In genomic region chr1:28893403-28894102, GRCh38 we compare ENCODE assay signal across 8 cellular contexts. TPM values are rescaled to one million over a fixed set of nuclear protein-coding genes. Genes with fewer than 3 reads are reported as not detected.
DNase-seq lines count a peak whose midpoint lies in the region; ATAC-seq and TF ChIP-seq lines count a peak whose summit lies in the region.
"Had no signal": no experiment of that assay in that cellular context is flagged by ENCODE, and none has a peak within 500 bp of the region (broad histone marks: within the 10 kb centered on the region; RNA-seq: fewer than 3 reads in every experiment).

No MANE protein-coding gene starts in this region.

- in situ Hi-C loops in astrocyte of the spinal cord (cut with HindIII; ENCODE audit: low sequenced_read_pairs) = no loop called here

- no peaks in the 10 kb centered on the region for H3K9me3 Mint-ChIP-seq in neural progenitor cell

- TF ChIP-seq CTCF in MM.1S (IDR thresholded peaks at IDR 0.05; ENCODE audit: low read length) (peak; percentile 18), astrocyte of the spinal cord (IDR thresholded peaks at IDR 0.05; ENCODE audit: low read depth, low read length) (peak; percentile 46), neural progenitor cell (IDR thresholded peaks at IDR 0.05) (peak; percentile 55), prostate gland (IDR thresholded peaks at IDR 0.05) (no peak)

- intact Hi-C loops in prostate gland (cut with DNase I) = no loop called here

- H4K20me1 ChIP-seq in MM.1S (ENCODE audit: insufficient read depth, low read length) = no peaks in the 10 kb centered on the region
- H4K20me1 ChIP-seq in neural progenitor cell (ENCODE audit: low read depth) = no peaks in the 10 kb centered on the region

- WGBS in prostate gland = 73% methylated on average over 8 of the region's 8 CpGs

- H3K4me2 ChIP-seq in MM.1S (ENCODE audit: low read depth, low read length) (no peak overlapping the region), neural progenitor cell (no peak overlapping the region)

- H3K79me2 ChIP-seq in MM.1S (ENCODE audit: low read length) = peaks cover 55% of the 10 kb centered on the region
- no peaks in the 10 kb centered on the region for H3K79me2 ChIP-seq in neural progenitor cell (ENCODE audit: low read depth)

- H3K36me3 ChIP-seq in MM.1S (replicated peaks; ENCODE audit: insufficient read depth, low read length) (no peaks in the 10 kb centered on the region), neural progenitor cell (no peaks in the 10 kb centered on the region), prostate gland (no peaks in the 10 kb centered on the region)

- H3K9ac ChIP-seq in MM.1S (ENCODE audit: low read length) (no peak overlapping the region), neural progenitor cell (no peak overlapping the region)

- no peak for TF ChIP-seq POLR2A in prostate gland (IDR thresholded peaks at IDR 0.05)

- H3K4me1 Mint-ChIP-seq in neural progenitor cell = peaks cover 19% of the 10 kb centered on the region

- H2AFZ ChIP-seq in MM.1S (ENCODE audit: low read length) (no peak overlapping the region), neural progenitor cell (replicated peaks) (no peak overlapping the region)

- peak; percentile 71 for DNase-seq in GM04504 (ENCODE audit: low read depth)
- DNase-seq in MM.1S = no peak
- DNase-seq in astrocyte of the spinal cord (ENCODE audit: low read depth, low spot score) = no peak
- peak; percentile 61 for DNase-seq in neural progenitor cell (ENCODE audit: low spot score)
- DNase-seq in prostate gland (ENCODE audit: low spot score) = no peak

- H3K9me2 ChIP-seq in MM.1S (replicated peaks; ENCODE audit: insufficient read depth, low read length) = no peaks in the 10 kb centered on the region

- H3K27me3 Mint-ChIP-seq in neural progenitor cell (ENCODE audit: insufficient read depth, low read depth) = peaks cover 7% of the 10 kb centered on the region
- H3K27me3 Mint-ChIP-seq: activated naive CD8-positive, alpha-beta T cell had no signal

- H3K4me3 Mint-ChIP-seq in neural progenitor cell = no peak overlapping the region
- H3K4me3 Mint-ChIP-seq: activated naive CD8-positive, alpha-beta T cell had no signal

- H3K4me1 ChIP-seq in MM.1S (ENCODE audit: low read length) = no peaks in the 10 kb centered on the region
- H3K4me1 ChIP-seq in neural progenitor cell = no peaks in the 10 kb centered on the region
- no peaks in the 10 kb centered on the region for H3K4me1 ChIP-seq in prostate gland (replicated peaks)

- no peaks in the 10 kb centered on the region for H3K36me3 Mint-ChIP-seq in neural progenitor cell

- H3K9me3 ChIP-seq in MM.1S (replicated peaks; ENCODE audit: insufficient read depth, low read length) (no peaks in the 10 kb centered on the region), neural progenitor cell (ENCODE audit: low read depth) (no peaks in the 10 kb centered on the region), prostate gland (no peaks in the 10 kb centered on the region)

- no peak overlapping the region for H3K27ac ChIP-seq in MM.1S (ENCODE audit: low read length)
- no peak overlapping the region for H3K27ac ChIP-seq in neural progenitor cell
- no peak overlapping the region for H3K27ac ChIP-seq in prostate gland

- H3K27ac Mint-ChIP-seq in neural progenitor cell = no peak overlapping the region
- H3K27ac Mint-ChIP-seq: activated naive CD8-positive, alpha-beta T cell had no signal

- no peaks in the 10 kb centered on the region for H3K27me3 ChIP-seq in MM.1S (replicated peaks; ENCODE audit: insufficient read depth, low read length)
- peaks cover 4% of the 10 kb centered on the region for H3K27me3 ChIP-seq in neural progenitor cell
- H3K27me3 ChIP-seq in prostate gland (replicated peaks; ENCODE audit: insufficient read depth) = no peaks in the 10 kb centered on the region

- H3F3A ChIP-seq in MM.1S (ENCODE audit: insufficient read depth, low read length) (no peaks in the 10 kb centered on the region), neural progenitor cell (ENCODE audit: low read depth) (peaks cover 5% of the 10 kb centered on the region)

- H3K4me3 ChIP-seq in MM.1S (ENCODE audit: low read length) = no peak overlapping the region
- H3K4me3 ChIP-seq in astrocyte of the spinal cord (ENCODE audit: low read depth, low read length) = no peak overlapping the region
- no peak overlapping the region for H3K4me3 ChIP-seq in neural progenitor cell
- no peak overlapping the region for H3K4me3 ChIP-seq in prostate gland

- ATAC-seq in HG03520 (IDR thresholded peaks at IDR 0.05; ENCODE audit: unreplicated experiment) = no peak
- no peak for ATAC-seq in HG02970 (IDR thresholded peaks at IDR 0.05; ENCODE audit: low FRiP score, unreplicated experiment)

RNA-seq across cellular contexts. Expression of gene EPB41, which starts 20.8 kb away (rescaled TPM):
- total RNA-seq in neural progenitor cell (ENCODE audit: low replicate concordance) (157 and 211 TPM in 2 replicates), prostate gland (10 to 100 TPM; 39.4 to 54.4 TPM)

Comparison
In these comparisons a context has a peak if more than half of its experiments do, and no peak if none do; other contexts are left out.
1. DNase-seq: peak in GM04504 (single experiment) and neural progenitor cell (single experiment); none in MM.1S (single experiment), astrocyte of the spinal cord (single experiment) and prostate gland (single experiment).
2. CTCF ChIP-seq: peak in MM.1S (single experiment), astrocyte of the spinal cord (single experiment) and neural progenitor cell (single experiment); none in prostate gland (0 of 4).